Comparison of ENCODE assay signal across 1 cellular context in the genomic region with DNA sequence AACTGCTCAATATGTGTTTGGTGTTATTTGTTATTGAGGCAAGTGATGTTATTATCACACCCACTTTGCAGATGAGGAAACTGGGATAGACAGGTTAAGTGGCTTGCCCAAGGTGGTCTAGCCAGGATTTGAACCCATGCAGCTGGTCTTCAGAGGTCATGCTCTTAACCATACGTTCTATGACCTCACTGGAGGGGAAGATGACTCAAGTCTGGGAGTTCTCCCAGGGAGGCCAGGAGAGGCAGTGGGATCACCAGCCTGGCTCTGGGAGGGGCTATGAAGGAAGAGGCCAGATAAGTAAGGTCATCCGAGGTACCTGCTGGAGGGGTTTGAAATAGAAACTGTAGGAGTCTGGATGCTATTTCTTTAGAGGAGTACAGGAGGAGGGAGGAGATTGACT.
TF ChIP-seq lines count a peak whose summit lies in the region.

No MANE protein-coding gene starts in this region.

TF ChIP-seq in HEK293, 187 proteins besides CTCF, POLR2A, EP300 and RAD21 (continued from another document):
- TF ChIP-seq, protein P1, sequence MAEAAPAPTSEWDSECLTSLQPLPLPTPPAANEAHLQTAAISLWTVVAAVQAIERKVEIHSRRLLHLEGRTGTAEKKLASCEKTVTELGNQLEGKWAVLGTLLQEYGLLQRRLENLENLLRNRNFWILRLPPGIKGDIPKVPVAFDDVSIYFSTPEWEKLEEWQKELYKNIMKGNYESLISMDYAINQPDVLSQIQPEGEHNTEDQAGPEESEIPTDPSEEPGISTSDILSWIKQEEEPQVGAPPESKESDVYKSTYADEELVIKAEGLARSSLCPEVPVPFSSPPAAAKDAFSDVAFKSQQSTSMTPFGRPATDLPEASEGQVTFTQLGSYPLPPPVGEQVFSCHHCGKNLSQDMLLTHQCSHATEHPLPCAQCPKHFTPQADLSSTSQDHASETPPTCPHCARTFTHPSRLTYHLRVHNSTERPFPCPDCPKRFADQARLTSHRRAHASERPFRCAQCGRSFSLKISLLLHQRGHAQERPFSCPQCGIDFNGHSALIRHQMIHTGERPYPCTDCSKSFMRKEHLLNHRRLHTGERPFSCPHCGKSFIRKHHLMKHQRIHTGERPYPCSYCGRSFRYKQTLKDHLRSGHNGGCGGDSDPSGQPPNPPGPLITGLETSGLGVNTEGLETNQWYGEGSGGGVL (tag by site-specific recombination; IDR thresholded peaks at IDR 0.05): peak; percentile 40; the same call in 1 of the 2 replicates
- TF ChIP-seq SALL2 (tag by site-specific recombination; IDR thresholded peaks at IDR 0.05; ENCODE audit: borderline replicate concordance) (no peak), ZBTB21 (tag by site-specific recombination; IDR thresholded peaks at IDR 0.05) (peak; percentile 36; the same call in 1 of the 2 replicates)
